In the genomic region with DNA sequence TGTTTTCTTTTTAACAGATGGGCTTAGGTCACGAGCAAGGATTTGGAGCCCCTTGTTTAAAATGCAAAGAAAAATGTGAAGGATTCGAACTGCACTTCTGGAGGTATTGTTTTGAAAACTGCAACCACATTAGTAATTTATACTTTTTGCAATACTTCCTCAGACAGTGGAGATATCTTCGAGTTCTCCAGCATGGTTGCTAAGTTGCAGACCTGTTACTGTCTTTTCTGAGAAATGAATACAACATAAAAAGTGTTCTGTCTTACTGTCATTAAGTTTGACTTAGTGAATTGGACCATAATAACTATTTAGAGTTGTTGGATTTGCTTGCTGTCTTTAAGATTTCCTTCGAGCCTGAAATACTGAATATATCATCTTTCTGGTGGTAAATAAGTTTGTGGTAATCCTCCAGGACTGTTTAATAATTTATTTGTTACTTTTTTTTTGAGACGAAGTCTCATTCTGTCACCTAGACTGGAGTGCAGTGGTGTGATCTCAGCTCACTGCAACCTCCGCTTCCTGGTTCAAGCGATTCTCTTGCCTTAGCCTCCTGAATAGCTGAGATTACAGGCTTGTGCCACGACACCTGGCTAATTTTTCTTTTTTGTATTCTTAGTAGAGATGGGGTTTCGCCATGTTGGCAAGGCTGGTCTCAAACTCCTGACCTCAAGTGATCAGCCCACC, we compare ENCODE assay signal across 1 cellular context.
TF ChIP-seq lines count a peak whose summit lies in the region.

No MANE protein-coding gene starts in this region.

TF ChIP-seq in endothelial cell of umbilical vein, 7 proteins besides CTCF, POLR2A, EP300 and RAD21:
- TF ChIP-seq POLR2AphosphoS5 (IDR thresholded peaks at IDR 0.05; ENCODE audit: insufficient read depth, low read depth, low read length) (no peak), JUN (IDR thresholded peaks at IDR 0.05; ENCODE audit: borderline replicate concordance, insufficient read depth, insufficient read length, low read depth) (no peak), EZH2 (IDR thresholded peaks at IDR 0.05; ENCODE audit: borderline replicate concordance, low read depth, low read length, severe bottlenecking) (no peak), GATA2 (IDR thresholded peaks at IDR 0.05; ENCODE audit: insufficient read depth, insufficient read length, low read depth, low read length) (no peak), MYC (IDR thresholded peaks at IDR 0.05; ENCODE audit: low read depth, low read length) (no peak), FOS (IDR thresholded peaks at IDR 0.05; ENCODE audit: borderline replicate concordance, insufficient read depth, low read length) (no peak)
- TF ChIP-seq, protein P1, sequence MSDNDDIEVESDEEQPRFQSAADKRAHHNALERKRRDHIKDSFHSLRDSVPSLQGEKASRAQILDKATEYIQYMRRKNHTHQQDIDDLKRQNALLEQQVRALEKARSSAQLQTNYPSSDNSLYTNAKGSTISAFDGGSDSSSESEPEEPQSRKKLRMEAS (IDR thresholded peaks at IDR 0.05; ENCODE audit: insufficient read depth, insufficient read length), result no peak
